ENCODE assay signal across 7 cellular contexts in genomic region chr5:55815939-55816338, GRCh38. TPM values are rescaled to one million over a fixed set of nuclear protein-coding genes. Genes with fewer than 3 reads are reported as not detected.
"Had no signal": no experiment of that assay in that cellular context is flagged by ENCODE, and none has a peak within 500 bp of the region (broad histone marks: within the 10 kb centered on the region; RNA-seq: fewer than 3 reads in every experiment).

No MANE protein-coding gene starts in this region.

RNA-seq across cellular contexts. Expression of gene IL31RA, which starts 35.2 kb away (rescaled TPM):
- total RNA-seq: activated B cell treated with CpG ODN at 0.5 μM for 24 hours; activated CD8-positive, alpha-beta memory T cell treated with anti-CD3 and anti-CD28 coated beads for 36 hours; activated CD8-positive, alpha-beta T cell treated with anti-CD3 and anti-CD28 coated beads for 36 hours; activated naive CD8-positive, alpha-beta T cell treated with anti-CD3 and anti-CD28 coated beads for 36 hours; activated T-cell treated with anti-CD3 and anti-CD28 coated beads, Interleukin-2, amount 50 U/mL, for 4 hours; adrenal gland; ascending aorta had no signal
